12 cellular contexts compared by ENCODE assay signal in genomic region chr12:46460682-46461215, GRCh38.
DNase-seq lines count a peak whose midpoint lies in the region; ATAC-seq and TF ChIP-seq lines count a peak whose summit lies in the region.
"Had no signal": no experiment of that assay in that cellular context is flagged by ENCODE, and none has a peak within 500 bp of the region (broad histone marks: within the 10 kb centered on the region; RNA-seq: fewer than 3 reads in every experiment).

No MANE protein-coding gene starts in this region.

- H3K4me1 Mint-ChIP-seq in T-helper 2 cell treated with Interferon-gamma antibody and Interleukin-4, amounts not matched to agents 5 μg/mL and 100 μg/mL, for 36 hours (ENCODE audit: low read depth): peaks cover 49% of the 10 kb centered on the region

- H3K9ac ChIP-seq in liver (ENCODE audit: low read depth in 1 of 2, low read length in 2 of 2): no peak overlapping the region

- peaks cover 8% of the 10 kb centered on the region for H3K36me3 Mint-ChIP-seq in T-helper 2 cell treated with Interferon-gamma antibody and Interleukin-4, amounts not matched to agents 5 μg/mL and 100 μg/mL, for 36 hours (ENCODE audit: low read depth)

- H3K9me3 ChIP-seq in right atrium auricular region (no peaks in the 10 kb centered on the region), liver (ENCODE audit: control insufficient read depth in 4 of 4, low read length in 3 of 4) (no peaks in the 10 kb centered on the region), aorta (ENCODE audit: control insufficient read depth, low read length) (no peaks in the 10 kb centered on the region)

- peak overlapping the region in 1 of 2 donors; percentile 24 for H3K27ac ChIP-seq in right atrium auricular region
- H3K27ac ChIP-seq in liver (ENCODE audit: low read depth in 1 of 2, low read length in 2 of 2): peak overlapping the region in 1 of 2 donors; percentile 36
- peak overlapping the region; percentile 67 to 79 for H3K27ac ChIP-seq in aorta (ENCODE audit: low read depth in 1 of 2, low read length in 2 of 2)
- H3K27ac ChIP-seq: SJCRH30 had no signal

- ATAC-seq in left ventricle myocardium superior (peak; percentile 33), aorta (ENCODE audit: low FRiP score) (no peak), HG03097 (IDR thresholded peaks at IDR 0.05; ENCODE audit: low FRiP score, unreplicated experiment) (no peak), HG02763 (IDR thresholded peaks at IDR 0.05; ENCODE audit: unreplicated experiment) (no peak)
- ATAC-seq: left colon had no signal

- H3K9me3 Mint-ChIP-seq in T-helper 2 cell treated with Interferon-gamma antibody and Interleukin-4, amounts not matched to agents 5 μg/mL and 100 μg/mL, for 36 hours: peaks cover 6% of the 10 kb centered on the region

- no peaks in the 10 kb centered on the region for H3K27me3 ChIP-seq in right atrium auricular region
- H3K27me3 ChIP-seq in liver (ENCODE audit: control insufficient read depth in 4 of 4, insufficient read depth in 4 of 4, low read length in 3 of 4): no peaks in the 10 kb centered on the region
- no peaks in the 10 kb centered on the region for H3K27me3 ChIP-seq in aorta (ENCODE audit: control insufficient read depth in 1 of 2, insufficient read depth in 2 of 2, low read length in 1 of 2)
- H3K27me3 ChIP-seq: SJCRH30 had no signal

- TF ChIP-seq RAD21 in liver (IDR thresholded peaks at IDR 0.05): no peak

- no peak for DNase-seq in left ventricle myocardium superior
- DNase-seq in right atrium auricular region (ENCODE audit: low spot score): no peak
- DNase-seq in T-helper 2 cell treated with Interferon-gamma antibody and Interleukin-4, amounts not matched to agents 5 μg/mL and 100 μg/mL, for 36 hours (ENCODE audit: low spot score): no peak
- no peak for DNase-seq in aorta
- no peak for DNase-seq in GF-D8 (lab: John Stamatoyannopoulos, UW)
- DNase-seq: left colon, NCI-H1417 treated with DMSO at 0.1 percent for 48 hours, NCI-H526 treated with DMSO at 0.1 percent for 48 hours, SJCRH30 had no signal

- H3K27ac Mint-ChIP-seq in T-helper 2 cell treated with Interferon-gamma antibody and Interleukin-4, amounts not matched to agents 5 μg/mL and 100 μg/mL, for 36 hours: peak overlapping the region; percentile 95

- intact Hi-C loops in left ventricle myocardium superior (cut with micrococcal nuclease) (loop anchor here (10.0 kb wide), 1 partner anchor 76 kb away; no protein-coding TSS in a partner anchor), aorta (cut with DNase I) (loop anchor here in 1 of 2 donors (10.0 kb wide), 1 partner anchor 194 kb away; no protein-coding TSS in a partner anchor)

- 92% methylated on average over 2 of the region's 2 CpGs for WGBS in liver
- WGBS in aorta, 2 donors: 77 to 85% methylated on average over 2 of the region's 2 CpGs

- peaks cover 0 to 47% of the 10 kb centered on the region in 2 donors for H3K4me1 ChIP-seq in right atrium auricular region
- H3K4me1 ChIP-seq in liver (ENCODE audit: control insufficient read depth in 4 of 4, insufficient read depth in 4 of 4, low read length in 3 of 4): peaks cover 0 to 5% (median 2%) of the 10 kb centered on the region in 4 donors
- peaks cover 8 to 25% of the 10 kb centered on the region in 2 donors for H3K4me1 ChIP-seq in aorta (ENCODE audit: control insufficient read depth in 1 of 2, insufficient read depth in 2 of 2, low read length in 2 of 2)

- no peak for TF ChIP-seq CTCF in right atrium auricular region (IDR thresholded peaks at IDR 0.05)
- no peak for TF ChIP-seq CTCF in liver (IDR thresholded peaks at IDR 0.05; ENCODE audit: low read depth, low read length, missing input control)

- no peaks in the 10 kb centered on the region for H3K27me3 Mint-ChIP-seq in T-helper 2 cell treated with Interferon-gamma antibody and Interleukin-4, amounts not matched to agents 5 μg/mL and 100 μg/mL, for 36 hours (ENCODE audit: low read depth)

- peak overlapping the region; percentile 87 for H3K4me3 Mint-ChIP-seq in T-helper 2 cell treated with Interferon-gamma antibody and Interleukin-4, amounts not matched to agents 5 μg/mL and 100 μg/mL, for 36 hours

- H3K4me3 ChIP-seq in right atrium auricular region: no peak overlapping the region
- no peak overlapping the region for H3K4me3 ChIP-seq in liver (ENCODE audit: low read depth in 1 of 3, low read length in 3 of 3)
- no peak overlapping the region for H3K4me3 ChIP-seq in aorta (ENCODE audit: low read length in 2 of 2)
- H3K4me3 ChIP-seq: SJCRH30 had no signal

- H3K36me3 ChIP-seq in right atrium auricular region (no peaks in the 10 kb centered on the region), liver (ENCODE audit: control insufficient read depth in 4 of 4, insufficient read depth in 3 of 4, low read depth in 1 of 4, low read length in 3 of 4) (no peaks in the 10 kb centered on the region), aorta (ENCODE audit: control insufficient read depth in 1 of 2, insufficient read depth in 2 of 2, low read length in 1 of 2) (no peaks in the 10 kb centered on the region)
- H3K36me3 ChIP-seq: SJCRH30 had no signal

TF ChIP-seq in liver, 16 proteins besides CTCF, POLR2A, EP300 and RAD21:
- TF ChIP-seq EGR1 (IDR thresholded peaks at IDR 0.05; ENCODE audit: low read depth in 2 of 2) (no peak), MAX (IDR thresholded peaks at IDR 0.05) (peak; percentile 0)
TF ChIP-seq in liver: peak in this region for 1.
